8 cellular contexts compared by ENCODE assay signal in genomic region chr12:50311858-50312609, GRCh38. TPM values are rescaled to one million over a fixed set of nuclear protein-coding genes. Genes with fewer than 3 reads are reported as not detected.
DNase-seq lines count a peak whose midpoint lies in the region; ATAC-seq, FAIRE-seq and TF ChIP-seq lines count a peak whose summit lies in the region.
"Not testable (repeated sequence)": the region's sequence is repeated elsewhere in the genome, so short reads cannot be mapped to it uniquely, and the experiment has no call there.

No MANE protein-coding gene starts in this region.

- in situ Hi-C loops in gastrocnemius medialis (cut with MboI; ENCODE audit: low sequenced_read_pairs in 4 of 4), result loop anchor here in 3 of 4 donors (10.0 to 25.0 kb wide), 2 partner anchors 225 to 237 kb away; partner anchors contain the start of gene SMARCD1 (in 2 of the 3)

- H3K36me3 ChIP-seq in colonic mucosa, right lobe of liver, gastrocnemius medialis: not testable (repeated sequence)

- H3K9me3 Mint-ChIP-seq in activated T-helper 17 cell treated with anti-CD3 and anti-CD28 coated beads, Interleukin-2, amount 50 U/mL, for 72 hours, result not testable (repeated sequence)

- TF ChIP-seq EP300 in A549 (IDR thresholded peaks at IDR 0.05), result not testable (repeated sequence)

- CTCF ChIA-PET in A549 (lab: Yijun Ruan, JAX), result interaction anchor here (1.0 to 4.4 kb wide), 8 partner anchors 9 to 139 kb away, joined by 3 to 82 read pairs (median 5); partner anchors contain the start of gene LIMA1

- WGBS in A549 (ENCODE audit: missing lambda C conversion rate), result 46% methylated on average over 11 of the region's 11 CpGs
- 34% methylated on average over 9 of the region's 11 CpGs for WGBS in right lobe of liver (ENCODE audit: insufficient coverage, low coverage, low lambda C conversion rate, missing lambda C conversion rate)

- H3K36me3 Mint-ChIP-seq in activated T-helper 17 cell treated with anti-CD3 and anti-CD28 coated beads, Interleukin-2, amount 50 U/mL, for 72 hours (ENCODE audit: low read depth), result not testable (repeated sequence)

- peaks cover 20% of the 10 kb centered on the region for H3K4me1 ChIP-seq in A549
- not testable (repeated sequence) for H3K4me1 ChIP-seq in colonic mucosa, right lobe of liver
- peaks cover 0 to 12% of the 10 kb centered on the region in 2 donors for H3K4me1 ChIP-seq in gastrocnemius medialis

- not testable (repeated sequence) for TF ChIP-seq POLR2A in A549 (IDR thresholded peaks at IDR 0.05; ENCODE audit: low read length); right lobe of liver (IDR thresholded peaks at IDR 0.05); gastrocnemius medialis (IDR thresholded peaks at IDR 0.05)

- H3K27ac ChIP-seq in A549 (peak overlapping the region; percentile 30 to 57; a peak in 3 of 6 replicates), right lobe of liver (peak overlapping the region in 1 of 3 donors; percentile 42), gastrocnemius medialis (peak overlapping the region in 2 of 4 donors; percentile 18 to 35)
- H3K27ac ChIP-seq in colonic mucosa, result not testable (repeated sequence)

- H3K27me3 Mint-ChIP-seq in activated T-helper 17 cell treated with anti-CD3 and anti-CD28 coated beads, Interleukin-2, amount 50 U/mL, for 72 hours, result not testable (repeated sequence)

- not testable (repeated sequence) for H3K9me3 ChIP-seq in A549, colonic mucosa, right lobe of liver, gastrocnemius medialis

- H3K27me3 ChIP-seq in colonic mucosa, right lobe of liver, gastrocnemius medialis: not testable (repeated sequence)

- not testable (repeated sequence) for H3K9ac ChIP-seq in colonic mucosa (ENCODE audit: low read depth in 2 of 2, low read length in 2 of 2)

- peak overlapping the region; percentile 31 for H3K27ac Mint-ChIP-seq in activated T-helper 17 cell treated with anti-CD3 and anti-CD28 coated beads, Interleukin-2, amount 50 U/mL, for 72 hours

- H3K4me3 Mint-ChIP-seq in activated T-helper 17 cell treated with anti-CD3 and anti-CD28 coated beads, Interleukin-2, amount 50 U/mL, for 72 hours, result not testable (repeated sequence)

- intact Hi-C loops in colonic mucosa (cut with DNase I) (loop anchor here (10.0 kb wide), 2 partner anchors 107 to 227 kb away; partner anchors contain the start of gene SMARCD1), gastrocnemius medialis (cut with DNase I; ENCODE audit: low total_unique reads) (loop anchor here (5.0 to 10.0 kb wide), 3 partner anchors 90 to 227 kb away; partner anchors contain the start of gene SMARCD1)
- intact Hi-C loops in right lobe of liver (cut with DNase I), result not testable (repeated sequence)

- H3K4me2 ChIP-seq in A549, result peak overlapping the region; percentile 44

- TF ChIP-seq RAD21 in A549 (conservative IDR thresholded peaks at IDR 0.05 in 1 of 2, IDR thresholded peaks at IDR 0.05 in 1 of 2), result not testable (repeated sequence)

- peak in 1 of 2 experiments; percentile 72; a peak in 3 of 6 replicates for ATAC-seq in A549
- not testable (repeated sequence) for ATAC-seq in activated T-helper 17 cell treated with anti-CD3 and anti-CD28 coated beads, Interleukin-2, amount 50 U/mL, for 72 hours (replicated peaks)
- ATAC-seq in right lobe of liver, result peak; percentile 56 to 86 (median 78)
- ATAC-seq in gastrocnemius medialis, result peak; percentile 62 to 82

- TF ChIP-seq CTCF in A549 (IDR thresholded peaks at IDR 0.05); colonic mucosa (IDR thresholded peaks at IDR 0.05); fibroblast of the aortic adventitia (IDR thresholded peaks at IDR 0.05; ENCODE audit: insufficient read depth, low read length); right lobe of liver (IDR thresholded peaks at IDR 0.05); gastrocnemius medialis (IDR thresholded peaks at IDR 0.05 in 4 of 5, conservative IDR thresholded peaks at IDR 0.05 in 1 of 5): not testable (repeated sequence)

- not testable (repeated sequence) for H3K4me1 Mint-ChIP-seq in activated T-helper 17 cell treated with anti-CD3 and anti-CD28 coated beads, Interleukin-2, amount 50 U/mL, for 72 hours

- DNase-seq in A549 (ENCODE audit: low read depth in 1 of 2, low spot score in 1 of 2), result peak in 1 of 2 experiments; percentile 48
- DNase-seq in H4 (ENCODE audit: low spot score), result peak; percentile 84
- DNase-seq in NCI-H226, result peak; percentile 52
- peak; percentile 69 for DNase-seq in colonic mucosa
- peak; percentile 61 for DNase-seq in fibroblast of the aortic adventitia (ENCODE audit: low read depth)
- DNase-seq in right lobe of liver, result peak in 1 of 3 donors; percentile 64
- DNase-seq in gastrocnemius medialis, result peak; percentile 11 to 66

- not testable (repeated sequence) for FAIRE-seq in A549 (lab: Jason Lieb, UNC)

- not testable (repeated sequence) for H3K4me3 ChIP-seq in A549; colonic mucosa; fibroblast of the aortic adventitia (ENCODE audit: low read depth, low read length); right lobe of liver; gastrocnemius medialis

- POLR2A ChIA-PET in A549 (lab: Yijun Ruan, JAX), result not testable (repeated sequence)

TF ChIP-seq in A549, 52 proteins besides CTCF, POLR2A, EP300 and RAD21:
- TF ChIP-seq MAX (IDR thresholded peaks at IDR 0.05) (0 out of 2 replicates have a peak, but pooled peaks have one; percentile 18), JUNB (IDR thresholded peaks at IDR 0.05) (0 out of 2 replicates have a peak, but pooled peaks have one; percentile 25), FOSL2 (CRISPR knock-in tag; IDR thresholded peaks at IDR 0.05) (peak; percentile 81)
- TF ChIP-seq FOSL2 (IDR thresholded peaks at IDR 0.05), result not testable (repeated sequence)
TF ChIP-seq in A549: peak in this region for 3; not testable (repeated sequence) for 49.

RNA-seq across cellular contexts. Expression of gene LIMA1, which starts 28.7 kb away (rescaled TPM):
- polyA plus RNA-seq in A549 (2011; rRNA removed) (21.4 and 23.4 TPM in 2 replicates), A549 (2017; fragmentation: RNase III; extraction: RNeasy Plus Mini Kit Qiagen cat#74134 plus additional on column Dnase treatment) (9.0 to 12.0 TPM (median 10.1 TPM) in 3 replicates)
- polyA plus RNA-seq in A549 (2012; cell fraction: cytosol; rRNA removed), result 3.5 TPM in 2 replicates
- 3.3 and 5.4 TPM in 2 replicates for polyA plus RNA-seq in A549 (2012; cell fraction: nucleus; rRNA removed)
- 27.3 and 29.3 TPM in 2 replicates for polyA minus RNA-seq in A549 (2011; rRNA and poly(A)+ RNA removed)
- 97.1 and 109 TPM in 2 replicates for total RNA-seq in H4 (2014; rRNA removed; shearing (Covaris generic))
- total RNA-seq in activated T-helper 17 cell treated with anti-CD3 and anti-CD28 coated beads, Interleukin-2, amount 50 U/mL, for 72 hours, result 10 to 100 TPM; 61.8 to 65.7 TPM
- total RNA-seq in colonic mucosa (100 to 1,000 TPM; 228 to 385 TPM), fibroblast of the aortic adventitia (ENCODE audit: low replicate concordance) (156 and 229 TPM in 2 replicates), right lobe of liver (10 to 100 TPM in 5 of 6 experiments, 1 to 10 TPM in 1; 7.3 to 21.9 (median 13.1) TPM), gastrocnemius medialis (10 to 100 TPM in 1 of 4 donors, 1 to 10 TPM in 3; 7.4 to 24.5 (median 8.8) TPM)
